Comparison of ENCODE assay signal across 8 cellular contexts in genomic region chr10:28532509-28533314, GRCh38. TPM values are rescaled to one million over a fixed set of nuclear protein-coding genes. Genes with fewer than 3 reads are reported as not detected.
DNase-seq lines count a peak whose midpoint lies in the region; ATAC-seq and TF ChIP-seq lines count a peak whose summit lies in the region.

WAC (plus strand) TSS chr10:28533118; CDS start chr10:28533580, 462 bp downstream.

- H3K27ac ChIP-seq in osteoblast (ENCODE audit: low read depth, low read length), result peak within 1 kb of the TSS; percentile 96
- peak within 1 kb of the TSS; percentile 99 for H3K27ac ChIP-seq in thoracic aorta

- H3K27me3 ChIP-seq in GM06990 (replicated peaks; ENCODE audit: control insufficient read depth, insufficient read depth, low read length), result no peaks in the 10 kb centered on the region
- no peaks in the 10 kb centered on the region for H3K27me3 ChIP-seq in osteoblast (ENCODE audit: insufficient read depth, low read length)
- no peaks in the 10 kb centered on the region for H3K27me3 ChIP-seq in thoracic aorta (replicated peaks; ENCODE audit: insufficient read depth)

- TF ChIP-seq CTCF in GM06990 (IDR thresholded peaks at IDR 0.05; ENCODE audit: insufficient read depth, low read length, poor library complexity, severe bottlenecking) (peak; percentile 13), osteoblast (IDR thresholded peaks at IDR 0.05; ENCODE audit: extremely low read depth, low read depth, low read length) (no peak), thoracic aorta (IDR thresholded peaks at IDR 0.05) (peak; percentile 23)

- peak within 1 kb of the TSS; percentile 88 for H3K4me2 ChIP-seq in osteoblast (ENCODE audit: insufficient read depth, low read length)

- peaks cover 37% of the 10 kb centered on the region for H4K20me1 ChIP-seq in osteoblast (ENCODE audit: insufficient read depth, low read length)

- peaks cover 2% of the 10 kb centered on the region; the same call in 1 of the 2 replicates for H3K36me3 ChIP-seq in GM06990 (ENCODE audit: control insufficient read depth, insufficient read depth, low read length)
- peaks cover 25% of the 10 kb centered on the region for H3K36me3 ChIP-seq in osteoblast (ENCODE audit: insufficient read depth, low read length)
- peaks cover 18% of the 10 kb centered on the region for H3K36me3 ChIP-seq in thoracic aorta

- peak within 1 kb of the TSS; percentile 98 for H2AFZ ChIP-seq in osteoblast (ENCODE audit: low read length)

- H3K4me1 ChIP-seq in osteoblast (ENCODE audit: insufficient read depth, low read length) (peaks cover 16% of the 10 kb centered on the region), thoracic aorta (ENCODE audit: control insufficient read depth in 1 of 2, low read depth in 2 of 2) (peaks cover 28 to 48% of the 10 kb centered on the region in 2 donors)

- H3K9me3 ChIP-seq in osteoblast (ENCODE audit: low read depth, low read length), result no peaks in the 10 kb centered on the region
- no peaks in the 10 kb centered on the region for H3K9me3 ChIP-seq in thoracic aorta

- peak within 1 kb of the TSS; percentile 76 for H3K4me3 ChIP-seq in GM06990 (replicated peaks; ENCODE audit: low read depth, low read length)
- H3K4me3 ChIP-seq in osteoblast (ENCODE audit: insufficient read depth, low read length), result peak within 1 kb of the TSS; percentile 94
- peak within 1 kb of the TSS; percentile 88 for H3K4me3 ChIP-seq in thoracic aorta

- peak within 1 kb of the TSS; percentile 96 to 100 for H3K27ac Mint-ChIP-seq in activated naive CD4-positive, alpha-beta T cell treated with anti-CD3 and anti-CD28 coated beads, Interleukin-2, amount 50 U/mL, for 72 hours

- H3K9me3 Mint-ChIP-seq in activated naive CD4-positive, alpha-beta T cell treated with anti-CD3 and anti-CD28 coated beads, Interleukin-2, amount 50 U/mL, for 72 hours, result peaks cover 0 to 4% of the 10 kb centered on the region in 2 donors

- H3K79me2 ChIP-seq in osteoblast (ENCODE audit: insufficient read depth, low read length), result peaks cover 94% of the 10 kb centered on the region

- DNase-seq in GM06990 (ENCODE audit: extremely low read depth, insufficient read length) (peak; percentile 98), NCI-H1092 (lab: John Stamatoyannopoulos, UW) (peak; percentile 85), glomerular visceral epithelial cell (ENCODE audit: extremely low spot score) (peak; percentile 95), osteoblast (ENCODE audit: insufficient read length, low spot score, missing footprints) (peak; percentile 98), thoracic aorta (ENCODE audit: low spot score) (peak; percentile 73)
- DNase-seq in activated naive CD4-positive, alpha-beta T cell treated with anti-CD3 and anti-CD28 coated beads, Interleukin-2, amount 50 U/mL, for 72 hours (ENCODE audit: low spot score in 2 of 2), result peak; percentile 96

- H3K36me3 Mint-ChIP-seq in activated naive CD4-positive, alpha-beta T cell treated with anti-CD3 and anti-CD28 coated beads, Interleukin-2, amount 50 U/mL, for 72 hours, result peaks cover 37 to 68% of the 10 kb centered on the region in 2 donors

- ATAC-seq in HG02588 (IDR thresholded peaks at IDR 0.05; ENCODE audit: unreplicated experiment) (peak; percentile 80), SK-N-SH treated with all-trans-retinoic acid at 6 μM for 48 hours (peak; percentile 93), thoracic aorta (ENCODE audit: insufficient number of reproducible peaks, low FRiP score, low read depth) (peak; percentile 94)
- peak; percentile 85 to 89 for ATAC-seq in activated naive CD4-positive, alpha-beta T cell treated with anti-CD3 and anti-CD28 coated beads, Interleukin-2, amount 50 U/mL, for 72 hours

TF ChIP-seq in SK-N-SH treated with all-trans-retinoic acid at 6 μM for 48 hours, 23 proteins besides CTCF, POLR2A, EP300 and RAD21:
- TF ChIP-seq TCF4 (CRISPR knock-in tag; IDR thresholded peaks at IDR 0.05; ENCODE audit: borderline replicate concordance), result no peak
- TF ChIP-seq CSDC2 (CRISPR knock-in tag; IDR thresholded peaks at IDR 0.05), result no peak
- TF ChIP-seq PATZ1 (CRISPR knock-in tag; IDR thresholded peaks at IDR 0.05; ENCODE audit: borderline replicate concordance), result 0 out of 2 replicates have a peak, but pooled peaks have one; percentile 40
- TF ChIP-seq ZFP30 (CRISPR knock-in tag; IDR thresholded peaks at IDR 0.05), result no peak
- no peak for TF ChIP-seq PPARA (CRISPR knock-in tag; IDR thresholded peaks at IDR 0.05; ENCODE audit: borderline replicate concordance)
- no peak for TF ChIP-seq GLIS3 (CRISPR knock-in tag; IDR thresholded peaks at IDR 0.05)
- no peak for TF ChIP-seq ARNTL (CRISPR knock-in tag; IDR thresholded peaks at IDR 0.05; ENCODE audit: borderline replicate concordance, low read depth)
- TF ChIP-seq TSHZ2 (CRISPR knock-in tag; IDR thresholded peaks at IDR 0.05), result peak; percentile 16; the same call in 1 of the 2 replicates
TF ChIP-seq in SK-N-SH treated with all-trans-retinoic acid at 6 μM for 48 hours: peak in this region for 2.

RNA-seq across cellular contexts. Expression of gene WAC, which starts in this region (rescaled TPM):
- total RNA-seq in activated naive CD4-positive, alpha-beta T cell treated with anti-CD3 and anti-CD28 coated beads, Interleukin-2, amount 50 U/mL, for 72 hours, result 100 to 1,000 TPM; 119 to 120 TPM
- 77.1 and 93.4 TPM in 2 replicates for total RNA-seq in osteoblast
- total RNA-seq in thoracic aorta, result 100 to 1,000 TPM; 102 to 142 TPM

Comparison
In these comparisons a context has a peak if more than half of its experiments do, and no peak if none do; other contexts are left out.
1. Peak in every context shown above with its lines: DNase-seq, ATAC-seq, H3K4me3 ChIP-seq and H3K27ac ChIP-seq.